14 cellular contexts compared by ENCODE assay signal in genomic region chr5:5881294-5881693, GRCh38.
DNase-seq lines count a peak whose midpoint lies in the region; ATAC-seq, FAIRE-seq and TF ChIP-seq lines count a peak whose summit lies in the region.
"Had no signal": no experiment of that assay in that cellular context is flagged by ENCODE, and none has a peak within 500 bp of the region (broad histone marks: within the 10 kb centered on the region; RNA-seq: fewer than 3 reads in every experiment).

No MANE protein-coding gene starts in this region.

- H3K36me3 ChIP-seq in WERI-Rb-1, result no peaks in the 10 kb centered on the region

- H3K27ac ChIP-seq in right cardiac atrium (ENCODE audit: low read length) (no peak overlapping the region), WERI-Rb-1 (no peak overlapping the region)
- H3K27ac ChIP-seq: epithelial cell of prostate, RWPE1 had no signal

- no peak overlapping the region for H3K4me3 ChIP-seq in right cardiac atrium (ENCODE audit: low read length)
- no peak overlapping the region for H3K4me3 ChIP-seq in WERI-Rb-1 (ENCODE audit: low read depth, low read length)

- ATAC-seq in left ventricle myocardium superior (peak; percentile 55), right cardiac atrium (no peak), HG02759 (IDR thresholded peaks at IDR 0.05; ENCODE audit: unreplicated experiment) (peak; percentile 45), GM21423 (IDR thresholded peaks at IDR 0.05; ENCODE audit: unreplicated experiment) (no peak), HG03460 (IDR thresholded peaks at IDR 0.05; ENCODE audit: unreplicated experiment) (no peak)
- ATAC-seq: naive thymus-derived CD8-positive, alpha-beta T cell; stimulated activated effector memory CD8-positive, alpha-beta T cell treated with anti-CD3 and anti-CD28 coated beads, Interleukin-12 subunit alpha, Interleukin-12 subunit beta, amount 100 ng/mL, for 72 hours had no signal

- H3K9me3 ChIP-seq in right cardiac atrium (ENCODE audit: control insufficient read depth, low read length) (no peaks in the 10 kb centered on the region), WERI-Rb-1 (ENCODE audit: severe bottlenecking) (no peaks in the 10 kb centered on the region)

- FAIRE-seq in urothelium cell line (lab: Jason Lieb, UNC), result peak; percentile 53
- FAIRE-seq: bronchial epithelial cell, GM12891 had no signal

- DNase-seq in left ventricle myocardium superior (no peak), right cardiac atrium (no peak), WERI-Rb-1 (peak; percentile 86), urothelium cell line (ENCODE audit: low spot score) (no peak)
- DNase-seq in stimulated activated CD4-positive, alpha-beta T cell treated with anti-CD3 and anti-CD28 coated beads, Interleukin-1b, Interleukin-23, amount 100 ng/mL, for 48 hours, result no peak
- DNase-seq: naive thymus-derived CD8-positive, alpha-beta T cell had no signal

- 53% methylated on average over 5 of the region's 5 CpGs for WGBS in right cardiac atrium

- intact Hi-C loops in left ventricle myocardium superior (cut with micrococcal nuclease), result loop anchor here (10.0 kb wide), 1 partner anchor 386 kb away; no protein-coding TSS in a partner anchor
- intact Hi-C loops in right cardiac atrium (cut with DNase I), result loop anchor here in 2 of 4 donors (10.0 kb wide), 1 partner anchor 386 kb away; no protein-coding TSS in a partner anchor

- TF ChIP-seq CTCF in WERI-Rb-1 (IDR thresholded peaks at IDR 0.05; ENCODE audit: low read depth, low read length), result peak; percentile 95

- H3K4me1 ChIP-seq in right cardiac atrium (ENCODE audit: control insufficient read depth, insufficient read depth, low read length), result no peaks in the 10 kb centered on the region

- H3K27me3 ChIP-seq in right cardiac atrium (ENCODE audit: control insufficient read depth, insufficient read depth), result peaks cover 3% of the 10 kb centered on the region
- no peaks in the 10 kb centered on the region for H3K27me3 ChIP-seq in WERI-Rb-1 (ENCODE audit: insufficient read depth, low read depth, severe bottlenecking)

Comparison
In these comparisons a context has a peak if more than half of its experiments do, and no peak if none do; other contexts are left out.
1. ATAC-seq: peak in left ventricle myocardium superior (single experiment) and HG02759 (single experiment); none in right cardiac atrium (0 of 2), GM21423 (single experiment) and HG03460 (single experiment).